Comparison of ENCODE assay signal across 16 cellular contexts in genomic region chr11:126637800-126638175, GRCh38.
DNase-seq lines count a peak whose midpoint lies in the region; ATAC-seq and TF ChIP-seq lines count a peak whose summit lies in the region.
"Had no signal": no experiment of that assay in that cellular context is flagged by ENCODE, and none has a peak within 500 bp of the region (broad histone marks: within the 10 kb centered on the region; RNA-seq: fewer than 3 reads in every experiment).

No MANE protein-coding gene starts in this region.

- H3K9me3 ChIP-seq in left lung = no peaks in the 10 kb centered on the region
- H3K9me3 ChIP-seq: neutrophil, spleen had no signal

- in situ Hi-C loops in ACHN (cut with HindIII; ENCODE audit: low pct_ligation_motif_present, low pct_unique_long_range_greater_than_20kb, low sequenced_read_pairs) = no loop called here
- in situ Hi-C loops in brain microvascular endothelial cell (cut with HindIII; ENCODE audit: low pct_ligation_motif_present, low sequenced_read_pairs) = no loop called here

- H3K27ac ChIP-seq in brain microvascular endothelial cell (peak overlapping the region; percentile 38), left lung (no peak overlapping the region)
- H3K27ac ChIP-seq: foreskin keratinocyte, neutrophil, spleen had no signal

- no peak for TF ChIP-seq CTCF in brain microvascular endothelial cell (IDR thresholded peaks at IDR 0.05; ENCODE audit: low read depth, low read length, missing control alignments)
- no peak for TF ChIP-seq CTCF in left lung (IDR thresholded peaks at IDR 0.05)

- H3K4me3 ChIP-seq in brain microvascular endothelial cell (ENCODE audit: low read depth, low read length) (no peak overlapping the region), left lung (no peak overlapping the region)
- H3K4me3 ChIP-seq: GM12878, spleen had no signal

- DNase-seq in ACHN (peak; percentile 24), HS-27A (ENCODE audit: low read depth) (peak; percentile 64), brain microvascular endothelial cell (peak; percentile 71), left lung (no peak)
- DNase-seq in stimulated activated naive CD8-positive, alpha-beta T cell treated with anti-CD3 and anti-CD28 coated beads, Interleukin-15, Interleukin-2, amounts not matched to agents 100 U/mL and 50 U/mL, for 24 hours = no peak
- DNase-seq: cortex of kidney, DMS53, foreskin keratinocyte, NCI-H1105, spleen had no signal

- intact Hi-C loops in left lung (cut with DNase I) = no loop called here

- H3K4me1 ChIP-seq in left lung = no peaks in the 10 kb centered on the region
- H3K4me1 ChIP-seq: foreskin keratinocyte, spleen had no signal

- no peaks in the 10 kb centered on the region for H3K36me3 ChIP-seq in brain microvascular endothelial cell (replicated peaks)
- no peaks in the 10 kb centered on the region for H3K36me3 ChIP-seq in left lung
- H3K36me3 ChIP-seq: neutrophil, spleen had no signal

- ATAC-seq in left lung (peak; percentile 44), HG03108 (IDR thresholded peaks at IDR 0.05; ENCODE audit: unreplicated experiment) (no peak), GM18870 (IDR thresholded peaks at IDR 0.05; ENCODE audit: unreplicated experiment) (no peak), HG03521 (IDR thresholded peaks at IDR 0.05; ENCODE audit: unreplicated experiment) (no peak)
- ATAC-seq in stimulated activated naive CD8-positive, alpha-beta T cell treated with anti-CD3 and anti-CD28 coated beads, Interleukin-15, Interleukin-2, amounts not matched to agents 100 U/mL and 50 U/mL, for 24 hours = no peak
- ATAC-seq: activated naive CD4-positive, alpha-beta T cell treated with anti-CD3 and anti-CD28 coated beads, Interleukin-2, amount 50 U/mL, for 72 hours; GM12878 had no signal

- H3K27me3 ChIP-seq in brain microvascular endothelial cell (replicated peaks) (no peaks in the 10 kb centered on the region), left lung (peaks cover 0 to 29% of the 10 kb centered on the region in 2 donors)
- H3K27me3 ChIP-seq: foreskin keratinocyte had no signal

Comparison
In these comparisons a context has a peak if more than half of its experiments do, and no peak if none do; other contexts are left out.
1. DNase-seq: peak in ACHN (single experiment), HS-27A (single experiment) and brain microvascular endothelial cell (single experiment); none in left lung (0 of 2) and stimulated activated naive CD8-positive, alpha-beta T cell treated with anti-CD3 and anti-CD28 coated beads, Interleukin-15, Interleukin-2, amounts not matched to agents 100 U/mL and 50 U/mL, for 24 hours (single experiment).